9 cellular contexts compared by ENCODE assay signal in the genomic region with DNA sequence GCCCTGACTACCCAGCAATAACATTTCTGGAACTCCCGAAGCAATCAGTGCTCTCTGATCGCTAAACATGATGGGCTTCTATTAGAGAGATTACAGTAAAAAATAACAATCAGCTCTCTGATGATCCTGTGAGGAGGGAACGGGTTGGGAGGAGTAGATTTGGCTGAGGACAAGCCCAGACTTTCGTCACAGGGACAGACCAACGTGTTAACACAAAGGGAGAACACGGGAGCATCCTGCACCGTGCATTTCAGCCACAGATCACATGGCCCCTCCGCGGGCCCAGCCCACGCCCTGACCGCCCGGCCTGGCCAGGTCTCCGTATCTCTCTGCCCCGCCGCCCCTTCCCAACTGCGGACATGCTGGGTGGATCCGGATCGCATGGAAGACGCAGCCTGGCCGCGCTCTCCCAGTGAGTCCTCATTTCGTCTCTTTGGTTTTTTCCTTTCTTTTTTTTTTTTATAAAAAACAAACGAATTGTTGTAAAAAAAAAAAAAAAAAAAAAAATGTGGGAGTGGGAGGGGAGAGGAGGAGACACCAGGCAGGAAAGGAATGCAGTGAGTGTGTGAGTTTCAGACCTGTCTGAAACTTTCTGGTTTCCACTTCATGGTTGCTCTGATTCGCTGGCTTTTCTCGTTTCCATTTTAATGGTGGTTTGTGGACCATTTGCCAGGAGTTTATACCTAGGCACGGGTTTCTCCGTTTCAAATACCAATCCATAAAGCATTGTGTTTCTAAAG.
DNase-seq lines count a peak whose midpoint lies in the region; ATAC-seq and TF ChIP-seq lines count a peak whose summit lies in the region.
"Had no signal": no experiment of that assay in that cellular context is flagged by ENCODE, and none has a peak within 500 bp of the region (broad histone marks: within the 10 kb centered on the region; RNA-seq: fewer than 3 reads in every experiment).

No MANE protein-coding gene starts in this region.

- peaks cover 73% of the 10 kb centered on the region for H3K4me1 Mint-ChIP-seq in nephron

- peak overlapping the region; percentile 81 to 91 (median 90) for H3K4me3 Mint-ChIP-seq in nephron

- no peak for ATAC-seq in HG02759 (IDR thresholded peaks at IDR 0.05; ENCODE audit: unreplicated experiment)

- H3K9me3 Mint-ChIP-seq in nephron = peaks cover 11% of the 10 kb centered on the region

- DNase-seq in AG08396 (ENCODE audit: low spot score) (peak; percentile 72), WERI-Rb-1 (peak; percentile 72), fibroblast of villous mesenchyme (ENCODE audit: low read depth) (peak; percentile 95), SIG-M5 treated with dmso at 0.1 percent for 504 hours (lab: John Stamatoyannopoulos, UW; ENCODE audit: unreplicated experiment) (no peak)
- no peak for DNase-seq in activated CD4-positive, alpha-beta T cell treated with anti-CD3 and anti-CD28 coated beads, Interleukin-2, amount 50 U/mL, for 4 hours

- H3K4me3 ChIP-seq in HUES48 (ENCODE audit: low read depth, low read length) (peak overlapping the region; percentile 70), WERI-Rb-1 (ENCODE audit: low read depth, low read length) (peak overlapping the region; percentile 50), fibroblast of villous mesenchyme (ENCODE audit: low read depth, low read length) (peak overlapping the region; percentile 68)

- H3K9ac ChIP-seq in HUES48 (ENCODE audit: low read depth, low read length) = peak overlapping the region; percentile 83

- peaks cover 5% of the 10 kb centered on the region for H3K9me3 ChIP-seq in HUES48 (ENCODE audit: control insufficient read depth, insufficient read depth, low read length)
- H3K9me3 ChIP-seq in WERI-Rb-1 (ENCODE audit: severe bottlenecking) = peaks cover 6% of the 10 kb centered on the region
- H3K9me3 ChIP-seq: neutrophil had no signal

- peak overlapping the region; percentile 94 to 96 (median 95) for H3K27ac Mint-ChIP-seq in nephron

- H3K36me3 Mint-ChIP-seq in nephron (ENCODE audit: low read depth) = peaks cover 29% of the 10 kb centered on the region

- TF ChIP-seq CTCF in WERI-Rb-1 (IDR thresholded peaks at IDR 0.05; ENCODE audit: low read depth, low read length) (no peak), fibroblast of villous mesenchyme (IDR thresholded peaks at IDR 0.05; ENCODE audit: insufficient read depth, low read depth, low read length) (no peak), nephron (IDR thresholded peaks at IDR 0.05; ENCODE audit: unreplicated experiment in 3 of 3) (no peak)

- H3K27me3 ChIP-seq in HUES48 (ENCODE audit: control insufficient read depth, insufficient read depth, low read length) = no peaks in the 10 kb centered on the region
- H3K27me3 ChIP-seq in WERI-Rb-1 (ENCODE audit: insufficient read depth, low read depth, severe bottlenecking) = no peaks in the 10 kb centered on the region

- peaks cover 3% of the 10 kb centered on the region; the same call in 1 of the 2 replicates for H3K36me3 ChIP-seq in HUES48 (ENCODE audit: control insufficient read depth, insufficient read depth, low read length)
- H3K36me3 ChIP-seq in WERI-Rb-1 = no peaks in the 10 kb centered on the region
- H3K36me3 ChIP-seq: neutrophil had no signal

- H3K27ac ChIP-seq in HUES48 (ENCODE audit: low read depth, low read length) (peak overlapping the region; percentile 88), WERI-Rb-1 (peak overlapping the region; percentile 16)
- H3K27ac ChIP-seq: neutrophil had no signal

- H3K4me1 ChIP-seq in HUES48 (ENCODE audit: control insufficient read depth, insufficient read depth, low read length) = peaks cover 21% of the 10 kb centered on the region

- H3K27me3 Mint-ChIP-seq in nephron (ENCODE audit: low read depth) = no peaks in the 10 kb centered on the region

Comparison
In these comparisons a context has a peak if more than half of its experiments do, and no peak if none do; other contexts are left out.
1. DNase-seq: peak in AG08396 (single experiment), WERI-Rb-1 (single experiment) and fibroblast of villous mesenchyme (single experiment); none in activated CD4-positive, alpha-beta T cell treated with anti-CD3 and anti-CD28 coated beads, Interleukin-2, amount 50 U/mL, for 4 hours (0 of 2) and SIG-M5 treated with dmso at 0.1 percent for 504 hours (single experiment).
2. Peak in every context shown above with its lines, with median percentiles within 50 percentile points of each other: H3K4me3 ChIP-seq.